ENCODE assay signal across 13 cellular contexts in the genomic region with DNA sequence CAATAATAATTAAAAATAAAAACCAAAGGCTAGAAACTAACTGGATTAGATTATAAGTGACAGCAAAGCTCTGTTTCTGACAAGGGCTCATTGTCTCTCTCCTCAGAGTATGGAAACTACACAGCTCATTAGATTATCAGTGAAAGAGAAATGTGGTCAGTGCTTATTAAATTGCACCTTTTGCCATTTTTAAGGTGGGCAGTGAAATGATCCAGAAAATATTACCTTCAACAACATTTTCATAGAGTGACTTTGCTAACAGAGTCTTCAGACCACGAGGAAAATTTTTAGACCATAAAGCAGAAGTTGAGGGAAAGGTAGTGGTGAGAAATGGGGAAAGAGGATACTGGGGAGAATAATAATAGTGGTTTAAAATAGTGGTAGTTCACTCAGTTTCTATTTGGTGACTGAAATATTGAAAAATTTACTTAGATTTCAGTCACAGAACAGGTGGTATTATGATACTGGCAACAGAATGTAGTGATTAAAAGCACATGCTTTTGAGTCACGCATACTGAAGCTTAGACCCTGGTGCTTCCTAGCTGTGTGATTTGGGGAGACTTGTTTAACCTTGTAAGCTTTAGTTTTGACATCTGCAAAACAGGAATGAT.
DNase-seq lines count a peak whose midpoint lies in the region; ATAC-seq and TF ChIP-seq lines count a peak whose summit lies in the region.
"Had no signal": no experiment of that assay in that cellular context is flagged by ENCODE, and none has a peak within 500 bp of the region (broad histone marks: within the 10 kb centered on the region; RNA-seq: fewer than 3 reads in every experiment).

No MANE protein-coding gene starts in this region.

- H3K79me2 ChIP-seq in SK-N-SH (ENCODE audit: insufficient read depth) (no peaks in the 10 kb centered on the region), PC-3 (ENCODE audit: low read length) (no peaks in the 10 kb centered on the region)

- DNase-seq in SK-N-SH (no peak), SK-N-DZ (ENCODE audit: low spot score) (no peak), AG08396 (ENCODE audit: low spot score) (no peak), NCI-H2081 treated with DMSO at 0.1 percent for 48 hours (lab: John Stamatoyannopoulos, UW) (no peak), PC-3 (no peak)
- DNase-seq: activated effector memory CD4-positive, alpha-beta T cell treated with anti-CD3 and anti-CD28 coated beads, Interleukin-2, amount 50 U/mL, for 16 hours; EL; heart right ventricle; MV-4-11 had no signal

- H3K9me3 ChIP-seq in SK-N-SH (no peaks in the 10 kb centered on the region), PC-3 (ENCODE audit: low read length) (no peaks in the 10 kb centered on the region; the same call in 1 of the 2 replicates)
- H3K9me3 ChIP-seq: heart right ventricle had no signal

- H3F3A ChIP-seq in SK-N-SH (replicated peaks; ENCODE audit: insufficient read depth) (no peaks in the 10 kb centered on the region), PC-3 (ENCODE audit: low read length, unreplicated experiment) (no peaks in the 10 kb centered on the region)

- no TSS peak for BruUV-seq in PC-3 (replicated peaks; lab: Mats Ljungman, UMichigan)

- CTCF ChIA-PET in SK-N-SH (lab: Yijun Ruan, JAX) (interaction anchor here (0.7 to 1.0 kb wide), 2 partner anchors 13 to 133 kb away, joined by 3 to 4 read pairs; no protein-coding TSS in a partner anchor), PC-3 (lab: Charles Lee) (no interaction called here)

- ATAC-seq in SK-N-SH treated with all-trans-retinoic acid at 6 μM for 48 hours (peak; percentile 49; the same call in 1 of the 3 replicates), HG02884 (IDR thresholded peaks at IDR 0.05; ENCODE audit: unreplicated experiment) (peak; percentile 84), HG03571 (IDR thresholded peaks at IDR 0.05; ENCODE audit: unreplicated experiment) (peak; percentile 65), PC-3 (no peak)
- ATAC-seq: HCT116, heart right ventricle had no signal

- H3K4me1 ChIP-seq in SK-N-SH (ENCODE audit: control insufficient read depth in 1 of 2, insufficient read depth in 2 of 2, low read depth in 1 of 2, low read length in 1 of 2) (peaks cover 0 to 2% of the 10 kb centered on the region in 2 experiments; a peak in 2 of 4 replicates), PC-3 (ENCODE audit: insufficient read depth, low read length) (no peaks in the 10 kb centered on the region)
- H3K4me1 ChIP-seq: heart right ventricle had no signal

- H3K4me3 ChIP-seq in SK-N-SH (ENCODE audit: low read depth in 2 of 2, low read length in 1 of 2) (no peak overlapping the region), PC-3 (ENCODE audit: low read length) (no peak overlapping the region)
- H3K4me3 ChIP-seq: heart right ventricle had no signal

- intact Hi-C loops in PC-3 (cut with micrococcal nuclease): no loop called here

- H3K9ac ChIP-seq in SK-N-SH: no peak overlapping the region
- no peak overlapping the region for H3K9ac ChIP-seq in PC-3 (ENCODE audit: low read length)

- H2AFZ ChIP-seq in SK-N-SH (ENCODE audit: low read depth): no peak overlapping the region
- H2AFZ ChIP-seq in PC-3 (ENCODE audit: low read length): no peak overlapping the region

- H3K4me2 ChIP-seq in SK-N-SH (no peak overlapping the region), PC-3 (ENCODE audit: low read length) (no peak overlapping the region)

- H3K27me3 ChIP-seq in SK-N-SH (ENCODE audit: insufficient read depth): no peaks in the 10 kb centered on the region
- H3K27me3 ChIP-seq in PC-3 (ENCODE audit: low read length): no peaks in the 10 kb centered on the region
- H3K27me3 ChIP-seq: heart right ventricle had no signal

- peak overlapping the region in 1 of 2 experiments; percentile 39; a peak in 1 of 4 replicates for H3K27ac ChIP-seq in SK-N-SH (ENCODE audit: low read depth in 2 of 2, low read length in 1 of 2)
- H3K27ac ChIP-seq in PC-3 (ENCODE audit: low read length): no peak overlapping the region
- H3K27ac ChIP-seq: heart right ventricle had no signal

- WGBS in SK-N-SH (ENCODE audit: low lambda C conversion rate): 42% methylated on average over 2 of the region's 2 CpGs

- POLR2A ChIA-PET in SK-N-SH (lab: Yijun Ruan, JAX) (no interaction called here), PC-3 (lab: Charles Lee; ENCODE audit: unreplicated experiment) (no interaction called here)

- TF ChIP-seq EP300 in SK-N-SH (IDR thresholded peaks at IDR 0.05; ENCODE audit: borderline replicate concordance in 1 of 2, low read depth in 1 of 2, low read length in 1 of 2): no peak

- H3K36me3 ChIP-seq in SK-N-SH (replicated peaks in 1 of 2; ENCODE audit: control insufficient read depth in 1 of 2, insufficient read depth in 2 of 2, low read length in 1 of 2): no peaks in the 10 kb centered on the region
- H3K36me3 ChIP-seq in PC-3 (ENCODE audit: low read depth, low read length): no peaks in the 10 kb centered on the region
- H3K36me3 ChIP-seq: heart right ventricle had no signal

- TF ChIP-seq CTCF in SK-N-SH (IDR thresholded peaks at IDR 0.05) (no peak), PC-3 (conservative IDR thresholded peaks at IDR 0.05; ENCODE audit: low read depth, low read length) (no peak)

- no peak for TF ChIP-seq RAD21 in SK-N-SH (IDR thresholded peaks at IDR 0.05; ENCODE audit: low read length)

- no peaks in the 10 kb centered on the region for H4K20me1 ChIP-seq in SK-N-SH (ENCODE audit: insufficient read depth)
- H4K20me1 ChIP-seq in PC-3 (ENCODE audit: low read length): no peaks in the 10 kb centered on the region

- no peaks in the 10 kb centered on the region for H3K9me2 ChIP-seq in SK-N-SH
- H3K9me2 ChIP-seq in PC-3 (replicated peaks; ENCODE audit: low read length): no peaks in the 10 kb centered on the region

TF ChIP-seq in SK-N-SH treated with all-trans-retinoic acid at 6 μM for 48 hours, 23 proteins besides CTCF, POLR2A, EP300 and RAD21 (continues in another document):
- TF ChIP-seq ESRRG (CRISPR knock-in tag; IDR thresholded peaks at IDR 0.05) (no peak), TCF4 (CRISPR knock-in tag; IDR thresholded peaks at IDR 0.05; ENCODE audit: borderline replicate concordance) (no peak), ZNF70 (CRISPR knock-in tag; IDR thresholded peaks at IDR 0.05) (no peak), SNAI2 (CRISPR knock-in tag; IDR thresholded peaks at IDR 0.05) (no peak), BACH2 (CRISPR knock-in tag; IDR thresholded peaks at IDR 0.05; ENCODE audit: borderline replicate concordance) (no peak), ISL1 (CRISPR knock-in tag; IDR thresholded peaks at IDR 0.05) (no peak; the same call in 1 of the 2 replicates), OSR1 (CRISPR knock-in tag; IDR thresholded peaks at IDR 0.05) (no peak), ZNF565 (CRISPR knock-in tag; conservative IDR thresholded peaks at IDR 0.05; ENCODE audit: low read depth) (no peak), ARNTL (CRISPR knock-in tag; IDR thresholded peaks at IDR 0.05; ENCODE audit: borderline replicate concordance, low read depth) (no peak), ZFP30 (CRISPR knock-in tag; IDR thresholded peaks at IDR 0.05) (no peak), CSDC2 (CRISPR knock-in tag; IDR thresholded peaks at IDR 0.05) (no peak)
- TF ChIP-seq, protein P1, sequence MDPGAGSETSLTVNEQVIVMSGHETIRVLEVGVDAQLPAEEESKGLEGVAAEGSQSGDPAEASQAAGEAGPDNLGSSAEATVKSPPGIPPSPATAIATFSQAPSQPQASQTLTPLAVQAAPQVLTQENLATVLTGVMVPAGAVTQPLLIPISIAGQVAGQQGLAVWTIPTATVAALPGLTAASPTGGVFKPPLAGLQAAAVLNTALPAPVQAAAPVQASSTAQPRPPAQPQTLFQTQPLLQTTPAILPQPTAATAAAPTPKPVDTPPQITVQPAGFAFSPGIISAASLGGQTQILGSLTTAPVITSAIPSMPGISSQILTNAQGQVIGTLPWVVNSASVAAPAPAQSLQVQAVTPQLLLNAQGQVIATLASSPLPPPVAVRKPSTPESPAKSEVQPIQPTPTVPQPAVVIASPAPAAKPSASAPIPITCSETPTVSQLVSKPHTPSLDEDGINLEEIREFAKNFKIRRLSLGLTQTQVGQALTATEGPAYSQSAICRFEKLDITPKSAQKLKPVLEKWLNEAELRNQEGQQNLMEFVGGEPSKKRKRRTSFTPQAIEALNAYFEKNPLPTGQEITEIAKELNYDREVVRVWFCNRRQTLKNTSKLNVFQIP (CRISPR knock-in tag; IDR thresholded peaks at IDR 0.05; ENCODE audit: borderline replicate concordance, low read depth): no peak

TF ChIP-seq in SK-N-SH, 30 proteins besides CTCF, POLR2A, EP300 and RAD21:
- TF ChIP-seq FOXM1 (IDR thresholded peaks at IDR 0.05; ENCODE audit: low read depth) (no peak), SIN3A (IDR thresholded peaks at IDR 0.05; ENCODE audit: borderline replicate concordance, low read depth, low read length) (no peak), EZH2phosphoT487 (IDR thresholded peaks at IDR 0.05; ENCODE audit: borderline replicate concordance, low read depth) (no peak), NRF1 (IDR thresholded peaks at IDR 0.05; ENCODE audit: low read depth, low read length) (no peak), TCF12 (IDR thresholded peaks at IDR 0.05) (no peak), TEAD4 (IDR thresholded peaks at IDR 0.05; ENCODE audit: borderline replicate concordance, insufficient read depth) (no peak), JUND (IDR thresholded peaks at IDR 0.05) (no peak)
- TF ChIP-seq, protein P2, sequence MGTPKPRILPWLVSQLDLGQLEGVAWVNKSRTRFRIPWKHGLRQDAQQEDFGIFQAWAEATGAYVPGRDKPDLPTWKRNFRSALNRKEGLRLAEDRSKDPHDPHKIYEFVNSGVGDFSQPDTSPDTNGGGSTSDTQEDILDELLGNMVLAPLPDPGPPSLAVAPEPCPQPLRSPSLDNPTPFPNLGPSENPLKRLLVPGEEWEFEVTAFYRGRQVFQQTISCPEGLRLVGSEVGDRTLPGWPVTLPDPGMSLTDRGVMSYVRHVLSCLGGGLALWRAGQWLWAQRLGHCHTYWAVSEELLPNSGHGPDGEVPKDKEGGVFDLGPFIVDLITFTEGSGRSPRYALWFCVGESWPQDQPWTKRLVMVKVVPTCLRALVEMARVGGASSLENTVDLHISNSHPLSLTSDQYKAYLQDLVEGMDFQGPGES (IDR thresholded peaks at IDR 0.05; ENCODE audit: low read depth, low read length): no peak
